ENCODE assay signal across 22 cellular contexts in the genomic region with DNA sequence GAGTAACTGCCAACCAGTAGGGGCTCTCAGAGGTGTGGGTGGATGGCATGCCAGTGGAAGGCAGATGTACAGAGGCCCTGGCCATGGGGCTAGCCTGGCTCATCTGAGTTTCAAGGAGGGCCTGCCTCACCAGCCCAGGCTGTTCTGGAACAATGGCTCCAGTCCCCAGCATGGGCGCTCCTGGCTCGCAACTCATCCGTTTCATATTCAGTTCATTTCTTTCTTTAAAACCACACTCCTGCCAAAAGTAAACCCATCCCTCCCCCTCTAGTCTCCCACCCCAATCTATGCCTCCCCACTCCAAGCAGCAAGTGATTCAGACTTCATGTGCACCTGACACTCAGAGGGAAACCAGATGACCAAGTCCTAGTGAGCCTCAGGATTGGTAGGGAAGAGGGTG. TPM values are rescaled to one million over a fixed set of nuclear protein-coding genes. Genes with fewer than 3 reads are reported as not detected.
DNase-seq lines count a peak whose midpoint lies in the region; ATAC-seq and TF ChIP-seq lines count a peak whose summit lies in the region.
"Had no signal": no experiment of that assay in that cellular context is flagged by ENCODE, and none has a peak within 500 bp of the region (broad histone marks: within the 10 kb centered on the region; RNA-seq: fewer than 3 reads in every experiment).

No MANE protein-coding gene starts in this region.

- POLR2A ChIA-PET in activated naive CD8-positive, alpha-beta T cell treated with anti-CD3 and anti-CD28 coated beads, Interleukin-2, amount 10 ng/mL, durations not matched to agents 7 days and 5 days (lab: Charles Lee): no interaction called here

- no peaks in the 10 kb centered on the region for H3K36me3 ChIP-seq in esophagus muscularis mucosa

- no peak for TF ChIP-seq EP300 in esophagus muscularis mucosa (IDR thresholded peaks at IDR 0.05)

- H3K27ac ChIP-seq in esophagus muscularis mucosa (replicated peaks in 1 of 4): no peak overlapping the region
- H3K27ac ChIP-seq: A549 had no signal

- peaks cover 0 to 9% (median 1%) of the 10 kb centered on the region in 4 donors for H3K9me3 ChIP-seq in esophagus muscularis mucosa

- H3K4me3 ChIP-seq in esophagus muscularis mucosa: no peak overlapping the region
- H3K4me3 ChIP-seq: A549, GM23338 had no signal

- no peak for ATAC-seq in activated naive CD8-positive, alpha-beta T cell treated with anti-CD3 and anti-CD28 coated beads, Interleukin-2, amount 10 ng/mL, durations not matched to agents 7 days and 5 days (ENCODE audit: low read depth)
- ATAC-seq in HG03095 (IDR thresholded peaks at IDR 0.05; ENCODE audit: unreplicated experiment): no peak
- ATAC-seq: A549, GM23338, HCT116 had no signal

- intact Hi-C loops in esophagus muscularis mucosa (cut with DNase I): no loop called here

- peaks cover 12% of the 10 kb centered on the region for H3K4me1 Mint-ChIP-seq in activated naive CD8-positive, alpha-beta T cell treated with anti-CD3 and anti-CD28 coated beads, Interleukin-2, amount 10 ng/mL, durations not matched to agents 7 days and 5 days
- peaks cover 2% of the 10 kb centered on the region for H3K4me1 Mint-ChIP-seq in activated naive CD8-positive, alpha-beta T cell treated with anti-CD3 and anti-CD28 coated beads for 36 hours
- H3K4me1 Mint-ChIP-seq: CD4-positive, alpha-beta memory T cell; GM23338 had no signal

- H3K4me3 Mint-ChIP-seq in activated naive CD8-positive, alpha-beta T cell treated with anti-CD3 and anti-CD28 coated beads, Interleukin-2, amount 10 ng/mL, durations not matched to agents 7 days and 5 days: no peak overlapping the region
- no peak overlapping the region for H3K4me3 Mint-ChIP-seq in activated naive CD8-positive, alpha-beta T cell treated with anti-CD3 and anti-CD28 coated beads for 36 hours
- H3K4me3 Mint-ChIP-seq: CD4-positive, alpha-beta memory T cell; GM23338; H9 had no signal

- TF ChIP-seq CTCF in esophagus muscularis mucosa (IDR thresholded peaks at IDR 0.05): no peak

- peaks cover 2% of the 10 kb centered on the region for H3K9me3 Mint-ChIP-seq in activated naive CD8-positive, alpha-beta T cell treated with anti-CD3 and anti-CD28 coated beads, Interleukin-2, amount 10 ng/mL, durations not matched to agents 7 days and 5 days
- peaks cover 2% of the 10 kb centered on the region for H3K9me3 Mint-ChIP-seq in activated naive CD8-positive, alpha-beta T cell treated with anti-CD3 and anti-CD28 coated beads for 36 hours

- TF ChIP-seq POLR2A in esophagus muscularis mucosa (IDR thresholded peaks at IDR 0.05; ENCODE audit: low read depth): no peak

- peaks cover 24% of the 10 kb centered on the region for H3K27me3 Mint-ChIP-seq in activated naive CD8-positive, alpha-beta T cell treated with anti-CD3 and anti-CD28 coated beads, Interleukin-2, amount 10 ng/mL, durations not matched to agents 7 days and 5 days
- H3K27me3 Mint-ChIP-seq in activated naive CD8-positive, alpha-beta T cell treated with anti-CD3 and anti-CD28 coated beads for 36 hours: peaks cover 4% of the 10 kb centered on the region

- H3K27me3 ChIP-seq in esophagus muscularis mucosa: peaks cover 0 to 17% (median 0%) of the 10 kb centered on the region in 4 donors

- H3K27ac Mint-ChIP-seq in activated naive CD8-positive, alpha-beta T cell treated with anti-CD3 and anti-CD28 coated beads, Interleukin-2, amount 10 ng/mL, durations not matched to agents 7 days and 5 days: peak overlapping the region; percentile 26
- no peak overlapping the region for H3K27ac Mint-ChIP-seq in activated naive CD8-positive, alpha-beta T cell treated with anti-CD3 and anti-CD28 coated beads for 36 hours
- H3K27ac Mint-ChIP-seq: CD4-positive, alpha-beta memory T cell; GM23338; H9 had no signal

- no peaks in the 10 kb centered on the region for H3K36me3 Mint-ChIP-seq in activated naive CD8-positive, alpha-beta T cell treated with anti-CD3 and anti-CD28 coated beads, Interleukin-2, amount 10 ng/mL, durations not matched to agents 7 days and 5 days
- no peaks in the 10 kb centered on the region for H3K36me3 Mint-ChIP-seq in activated naive CD8-positive, alpha-beta T cell treated with anti-CD3 and anti-CD28 coated beads for 36 hours
- H3K36me3 Mint-ChIP-seq: CD4-positive, alpha-beta memory T cell had no signal

- no peak for DNase-seq in activated naive CD8-positive, alpha-beta T cell treated with anti-CD3 and anti-CD28 coated beads, Interleukin-2, amount 10 ng/mL, durations not matched to agents 7 days and 5 days
- no peak for DNase-seq in activated naive CD8-positive, alpha-beta T cell treated with anti-CD3 and anti-CD28 coated beads for 36 hours
- DNase-seq in NCI-H345 (lab: John Stamatoyannopoulos, UW): peak; percentile 63
- DNase-seq in esophagus muscularis mucosa (ENCODE audit: extremely low spot score): peak; percentile 90
- no peak for DNase-seq in SIG-M5 (lab: John Stamatoyannopoulos, UW)
- no peak for DNase-seq in NK-92 treated with Interleukin-12 subunit alpha and Interleukin-12 subunit beta, amount 100 ng/mL, for 24 hours (lab: John Stamatoyannopoulos, UW)
- DNase-seq: 8988T; ACHN; C1 segment of cervical spinal cord; Calu3; CD4-positive, alpha-beta memory T cell; COR-L47; DMS53; GF-D8; H9 had no signal

- H3K4me1 ChIP-seq in esophagus muscularis mucosa: peaks cover 0 to 17% (median 3%) of the 10 kb centered on the region in 4 donors
- H3K4me1 ChIP-seq: A549 had no signal

- WGBS in esophagus muscularis mucosa: 91% methylated on average over 3 of the region's 3 CpGs

RNA-seq across cellular contexts. Expression of a gene that starts 2.4 kb away (rescaled TPM):
- not detected for total RNA-seq in activated naive CD8-positive, alpha-beta T cell treated with anti-CD3 and anti-CD28 coated beads, Interleukin-2, amount 10 ng/mL, durations not matched to agents 7 days and 5 days
- not detected for total RNA-seq in activated naive CD8-positive, alpha-beta T cell treated with anti-CD3 and anti-CD28 coated beads for 36 hours
- 1 to 10 TPM in 2 of 4 donors, under 1 TPM in 1, not detected in 1; 0.78 to 3.6 (median 2.0) TPM for total RNA-seq in esophagus muscularis mucosa
- total RNA-seq: Calu3; CD4-positive, alpha-beta memory T cell; Daoy; G401; GM23338; H4; H9 had no signal

RNA-seq across cellular contexts. Expression of a gene that starts 4.4 kb away (rescaled TPM):
- not detected for total RNA-seq in activated naive CD8-positive, alpha-beta T cell treated with anti-CD3 and anti-CD28 coated beads, Interleukin-2, amount 10 ng/mL, durations not matched to agents 7 days and 5 days
- not detected for total RNA-seq in activated naive CD8-positive, alpha-beta T cell treated with anti-CD3 and anti-CD28 coated beads for 36 hours
- not detected for total RNA-seq in esophagus muscularis mucosa
- total RNA-seq: Calu3; CD4-positive, alpha-beta memory T cell; Daoy; G401; GM23338; H4; H9 had no signal

RNA-seq across cellular contexts. Expression of a gene that starts 39.4 kb away (rescaled TPM):
- not detected for total RNA-seq in activated naive CD8-positive, alpha-beta T cell treated with anti-CD3 and anti-CD28 coated beads, Interleukin-2, amount 10 ng/mL, durations not matched to agents 7 days and 5 days
- total RNA-seq in activated naive CD8-positive, alpha-beta T cell treated with anti-CD3 and anti-CD28 coated beads for 36 hours: not detected
- total RNA-seq in esophagus muscularis mucosa: 1 to 10 TPM in 1 of 4 donors, not detected in 3; 2.0 TPM
- total RNA-seq: Calu3; CD4-positive, alpha-beta memory T cell; Daoy; G401; GM23338; H4; H9 had no signal

Comparison
In these comparisons a context has a peak if more than half of its experiments do, and no peak if none do; other contexts are left out.
1. DNase-seq: peak in NCI-H345 (single experiment) and esophagus muscularis mucosa (single experiment); none in activated naive CD8-positive, alpha-beta T cell treated with anti-CD3 and anti-CD28 coated beads, Interleukin-2, amount 10 ng/mL, durations not matched to agents 7 days and 5 days (single experiment), activated naive CD8-positive, alpha-beta T cell treated with anti-CD3 and anti-CD28 coated beads for 36 hours (single experiment), SIG-M5 (single experiment) and NK-92 treated with Interleukin-12 subunit alpha and Interleukin-12 subunit beta, amount 100 ng/mL, for 24 hours (single experiment).